ENCODE assay signal across 12 cellular contexts in the genomic region with DNA sequence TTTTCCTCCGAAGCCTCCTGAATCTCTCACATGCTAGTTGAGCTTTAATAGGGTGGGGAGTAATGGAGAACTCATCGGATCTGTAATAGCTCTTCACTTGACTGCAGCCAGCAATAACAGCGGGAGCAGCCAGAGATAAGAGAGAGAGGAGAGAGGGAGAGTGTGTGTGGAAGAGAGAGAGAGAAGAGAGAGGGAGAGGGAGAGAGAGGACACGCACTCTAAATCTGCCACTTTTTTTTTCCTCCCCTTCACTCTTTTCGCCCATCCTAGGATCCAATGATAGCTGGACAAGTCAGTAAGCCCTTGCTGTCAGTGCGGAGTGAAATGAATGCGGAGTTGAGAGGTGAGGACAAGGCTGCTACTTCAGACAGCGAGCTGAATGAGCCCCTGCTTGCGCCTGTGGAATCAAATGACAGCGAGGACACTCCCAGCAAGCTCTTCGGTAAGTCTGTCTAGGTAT.
DNase-seq lines count a peak whose midpoint lies in the region; ATAC-seq and TF ChIP-seq lines count a peak whose summit lies in the region.
"Had no signal": no experiment of that assay in that cellular context is flagged by ENCODE, and none has a peak within 500 bp of the region (broad histone marks: within the 10 kb centered on the region; RNA-seq: fewer than 3 reads in every experiment).

No MANE protein-coding gene starts in this region.

- H3K4me3 Mint-ChIP-seq in GM23338: peak overlapping the region; percentile 64
- H3K4me3 Mint-ChIP-seq: CD8-positive, alpha-beta memory T cell had no signal

- no peak overlapping the region for H3K9ac ChIP-seq in parathyroid adenoma

- H3K27me3 Mint-ChIP-seq in GM23338 (ENCODE audit: insufficient read depth, low read depth, poor library complexity): peaks cover 6% of the 10 kb centered on the region

- peaks cover 55% of the 10 kb centered on the region for H3K4me1 Mint-ChIP-seq in GM23338
- H3K4me1 Mint-ChIP-seq: CD8-positive, alpha-beta memory T cell had no signal

- peak; percentile 83 for ATAC-seq in GM23338
- ATAC-seq in HG02870 (IDR thresholded peaks at IDR 0.05; ENCODE audit: unreplicated experiment): no peak
- ATAC-seq: stimulated activated naive CD8-positive, alpha-beta T cell treated with anti-CD3 and anti-CD28 coated beads, Interleukin-15, Interleukin-2, amounts not matched to agents 100 U/mL and 50 U/mL, for 24 hours had no signal

- no peaks in the 10 kb centered on the region for H3K27me3 ChIP-seq in GM23338 (ENCODE audit: insufficient read depth)
- H3K27me3 ChIP-seq in cardiac muscle cell: no peaks in the 10 kb centered on the region
- H3K27me3 ChIP-seq in parathyroid adenoma (ENCODE audit: control insufficient read depth, insufficient read depth, low read length): no peaks in the 10 kb centered on the region

- H3K9me3 ChIP-seq in cardiac muscle cell (ENCODE audit: low read depth) (no peaks in the 10 kb centered on the region), parathyroid adenoma (ENCODE audit: control insufficient read depth, low read length) (no peaks in the 10 kb centered on the region)
- H3K9me3 ChIP-seq: neutrophil had no signal

- H3F3A ChIP-seq in GM23338 (replicated peaks; ENCODE audit: low read depth): no peaks in the 10 kb centered on the region

- H3K4me2 ChIP-seq in GM23338 (peak overlapping the region; percentile 69), parathyroid adenoma (ENCODE audit: low read length) (peak overlapping the region; percentile 58)

- no peaks in the 10 kb centered on the region for H3K36me3 Mint-ChIP-seq in GM23338 (ENCODE audit: low read depth)
- H3K36me3 Mint-ChIP-seq: CD8-positive, alpha-beta memory T cell had no signal

- H3K27ac ChIP-seq in GM23338 (ENCODE audit: low read depth) (no peak overlapping the region), cardiac muscle cell (no peak overlapping the region), parathyroid adenoma (no peak overlapping the region)
- H3K27ac ChIP-seq: neutrophil had no signal

- TF ChIP-seq CTCF in GM23338 (conservative IDR thresholded peaks at IDR 0.05; ENCODE audit: low read depth in 2 of 2): no peak
- TF ChIP-seq CTCF in cardiac muscle cell (IDR thresholded peaks at IDR 0.05; ENCODE audit: low read depth, low read length): no peak
- no peak for TF ChIP-seq CTCF in parathyroid adenoma (IDR thresholded peaks at IDR 0.05)

- H3K36me3 ChIP-seq in GM23338 (ENCODE audit: insufficient read depth) (no peaks in the 10 kb centered on the region), cardiac muscle cell (no peaks in the 10 kb centered on the region), parathyroid adenoma (ENCODE audit: control insufficient read depth, insufficient read depth, low read length) (no peaks in the 10 kb centered on the region)
- H3K36me3 ChIP-seq: neutrophil had no signal

- peak overlapping the region; percentile 36 for H3K4me3 ChIP-seq in GM23338
- H3K4me3 ChIP-seq in cardiac muscle cell: peak overlapping the region; percentile 18
- H3K4me3 ChIP-seq in parathyroid adenoma (ENCODE audit: low read depth, low read length): peak overlapping the region; percentile 26

- no peaks in the 10 kb centered on the region for H3K9me2 ChIP-seq in GM23338 (ENCODE audit: insufficient read depth)

- DNase-seq in GM23338 (ENCODE audit: low spot score): peak; percentile 45
- peak; percentile 53 for DNase-seq in NCI-H510A (lab: John Stamatoyannopoulos, UW)
- DNase-seq in cardiac muscle cell (ENCODE audit: low read depth in 1 of 2, low spot score in 1 of 2): peak; percentile 7 to 67
- DNase-seq in T-helper 1 cell: no peak
- no peak for DNase-seq in stimulated activated CD4-positive, alpha-beta T cell treated with anti-CD3 and anti-CD28 coated beads, Interleukin-4, amount 100 ng/mL, for 4 hours
- DNase-seq in germinal center (ENCODE audit: low spot score): no peak
- DNase-seq: CD8-positive, alpha-beta memory T cell; effector memory CD4-positive, alpha-beta T cell; stimulated activated naive CD8-positive, alpha-beta T cell treated with anti-CD3 and anti-CD28 coated beads, Interleukin-15, Interleukin-2, amounts not matched to agents 100 U/mL and 50 U/mL, for 24 hours had no signal

- H3K27ac Mint-ChIP-seq in GM23338: no peak overlapping the region

- no peaks in the 10 kb centered on the region for H4K20me1 ChIP-seq in GM23338 (replicated peaks; ENCODE audit: insufficient read depth)

- H3K9me3 Mint-ChIP-seq in GM23338: no peaks in the 10 kb centered on the region
- H3K9me3 Mint-ChIP-seq: CD8-positive, alpha-beta memory T cell had no signal

- no peak overlapping the region for H2AFZ ChIP-seq in GM23338
- peak overlapping the region; percentile 85 for H2AFZ ChIP-seq in parathyroid adenoma

- H3K4me1 ChIP-seq in GM23338 (ENCODE audit: insufficient read depth) (peaks cover 21% of the 10 kb centered on the region), cardiac muscle cell (ENCODE audit: low read depth) (peaks cover 26% of the 10 kb centered on the region), parathyroid adenoma (no peaks in the 10 kb centered on the region)

- H3K79me2 ChIP-seq in GM23338 (replicated peaks; ENCODE audit: insufficient read depth) (no peaks in the 10 kb centered on the region), parathyroid adenoma (no peaks in the 10 kb centered on the region)

TF ChIP-seq in GM23338, 12 proteins besides CTCF, POLR2A, EP300 and RAD21 (continues in another document):
- no peak for TF ChIP-seq NANOG (IDR thresholded peaks at IDR 0.05; ENCODE audit: borderline replicate concordance)
- TF ChIP-seq ZNF331 (CRISPR knock-in tag; IDR thresholded peaks at IDR 0.05; ENCODE audit: low read depth): no peak
- TF ChIP-seq ZNF114 (CRISPR knock-in tag; IDR thresholded peaks at IDR 0.05): no peak
- TF ChIP-seq, protein P1, sequence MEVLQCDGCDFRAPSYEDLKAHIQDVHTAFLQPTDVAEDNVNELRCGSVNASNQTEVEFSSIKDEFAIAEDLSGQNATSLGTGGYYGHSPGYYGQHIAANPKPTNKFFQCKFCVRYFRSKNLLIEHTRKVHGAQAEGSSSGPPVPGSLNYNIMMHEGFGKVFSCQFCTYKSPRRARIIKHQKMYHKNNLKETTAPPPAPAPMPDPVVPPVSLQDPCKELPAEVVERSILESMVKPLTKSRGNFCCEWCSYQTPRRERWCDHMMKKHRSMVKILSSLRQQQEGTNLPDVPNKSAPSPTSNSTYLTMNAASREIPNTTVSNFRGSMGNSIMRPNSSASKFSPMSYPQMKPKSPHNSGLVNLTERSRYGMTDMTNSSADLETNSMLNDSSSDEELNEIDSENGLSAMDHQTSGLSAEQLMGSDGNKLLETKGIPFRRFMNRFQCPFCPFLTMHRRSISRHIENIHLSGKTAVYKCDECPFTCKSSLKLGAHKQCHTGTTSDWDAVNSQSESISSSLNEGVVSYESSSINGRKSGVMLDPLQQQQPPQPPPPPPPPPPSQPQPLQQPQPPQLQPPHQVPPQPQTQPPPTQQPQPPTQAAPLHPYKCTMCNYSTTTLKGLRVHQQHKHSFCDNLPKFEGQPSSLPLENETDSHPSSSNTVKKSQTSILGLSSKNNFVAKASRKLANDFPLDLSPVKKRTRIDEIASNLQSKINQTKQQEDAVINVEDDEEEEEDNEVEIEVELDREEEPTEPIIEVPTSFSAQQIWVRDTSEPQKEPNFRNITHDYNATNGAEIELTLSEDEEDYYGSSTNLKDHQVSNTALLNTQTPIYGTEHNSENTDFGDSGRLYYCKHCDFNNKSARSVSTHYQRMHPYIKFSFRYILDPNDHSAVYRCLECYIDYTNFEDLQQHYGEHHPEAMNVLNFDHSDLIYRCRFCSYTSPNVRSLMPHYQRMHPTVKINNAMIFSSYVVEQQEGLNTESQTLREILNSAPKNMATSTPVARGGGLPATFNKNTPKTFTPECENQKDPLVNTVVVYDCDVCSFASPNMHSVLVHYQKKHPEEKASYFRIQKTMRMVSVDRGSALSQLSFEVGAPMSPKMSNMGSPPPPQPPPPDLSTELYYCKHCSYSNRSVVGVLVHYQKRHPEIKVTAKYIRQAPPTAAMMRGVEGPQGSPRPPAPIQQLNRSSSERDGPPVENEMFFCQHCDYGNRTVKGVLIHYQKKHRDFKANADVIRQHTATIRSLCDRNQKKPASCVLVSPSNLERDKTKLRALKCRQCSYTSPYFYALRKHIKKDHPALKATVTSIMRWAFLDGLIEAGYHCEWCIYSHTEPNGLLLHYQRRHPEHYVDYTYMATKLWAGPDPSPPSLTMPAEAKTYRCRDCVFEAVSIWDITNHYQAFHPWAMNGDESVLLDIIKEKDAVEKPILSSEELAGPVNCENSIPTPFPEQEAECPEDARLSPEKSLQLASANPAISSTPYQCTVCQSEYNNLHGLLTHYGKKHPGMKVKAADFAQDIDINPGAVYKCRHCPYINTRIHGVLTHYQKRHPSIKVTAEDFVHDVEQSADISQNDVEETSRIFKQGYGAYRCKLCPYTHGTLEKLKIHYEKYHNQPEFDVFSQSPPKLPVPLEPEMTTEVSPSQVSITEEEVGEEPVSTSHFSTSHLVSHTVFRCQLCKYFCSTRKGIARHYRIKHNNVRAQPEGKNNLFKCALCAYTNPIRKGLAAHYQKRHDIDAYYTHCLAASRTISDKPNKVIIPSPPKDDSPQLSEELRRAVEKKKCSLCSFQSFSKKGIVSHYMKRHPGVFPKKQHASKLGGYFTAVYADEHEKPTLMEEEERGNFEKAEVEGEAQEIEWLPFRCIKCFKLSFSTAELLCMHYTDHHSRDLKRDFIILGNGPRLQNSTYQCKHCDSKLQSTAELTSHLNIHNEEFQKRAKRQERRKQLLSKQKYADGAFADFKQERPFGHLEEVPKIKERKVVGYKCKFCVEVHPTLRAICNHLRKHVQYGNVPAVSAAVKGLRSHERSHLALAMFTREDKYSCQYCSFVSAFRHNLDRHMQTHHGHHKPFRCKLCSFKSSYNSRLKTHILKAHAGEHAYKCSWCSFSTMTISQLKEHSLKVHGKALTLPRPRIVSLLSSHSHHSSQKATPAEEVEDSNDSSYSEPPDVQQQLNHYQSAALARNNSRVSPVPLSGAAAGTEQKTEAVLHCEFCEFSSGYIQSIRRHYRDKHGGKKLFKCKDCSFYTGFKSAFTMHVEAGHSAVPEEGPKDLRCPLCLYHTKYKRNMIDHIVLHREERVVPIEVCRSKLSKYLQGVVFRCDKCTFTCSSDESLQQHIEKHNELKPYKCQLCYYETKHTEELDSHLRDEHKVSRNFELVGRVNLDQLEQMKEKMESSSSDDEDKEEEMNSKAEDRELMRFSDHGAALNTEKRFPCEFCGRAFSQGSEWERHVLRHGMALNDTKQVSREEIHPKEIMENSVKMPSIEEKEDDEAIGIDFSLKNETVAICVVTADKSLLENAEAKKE (CRISPR knock-in tag; IDR thresholded peaks at IDR 0.05): no peak

Comparison
In these comparisons a context has a peak if more than half of its experiments do, and no peak if none do; other contexts are left out.
1. DNase-seq: peak in GM23338 (single experiment), NCI-H510A (single experiment) and cardiac muscle cell (2 of 2); none in T-helper 1 cell (0 of 5), stimulated activated CD4-positive, alpha-beta T cell treated with anti-CD3 and anti-CD28 coated beads, Interleukin-4, amount 100 ng/mL, for 4 hours (0 of 2) and germinal center (single experiment).
2. Peak in every context shown above with its lines, with median percentiles within 50 percentile points of each other: H3K4me3 ChIP-seq.